In the genomic region with DNA sequence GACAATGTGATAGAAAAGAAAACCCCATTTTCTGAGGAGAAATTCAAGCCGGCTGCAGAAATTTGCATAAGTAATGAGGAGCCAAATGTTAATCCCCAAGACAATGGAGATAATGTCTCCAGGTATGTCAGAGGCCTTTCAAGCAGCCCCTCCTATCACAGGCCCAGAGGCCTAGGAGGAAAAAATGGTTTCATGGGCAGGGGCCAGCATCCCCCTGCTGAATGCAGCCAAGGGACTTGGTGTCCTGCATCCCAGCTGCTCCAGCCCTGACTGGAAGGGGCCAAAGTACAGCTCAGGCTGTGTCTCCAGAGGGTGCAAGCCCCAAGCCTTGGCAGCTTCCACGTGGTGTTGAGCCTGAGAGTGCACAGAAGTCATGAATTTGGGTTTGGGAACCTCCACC, we compare ENCODE assay signal across 1 cellular context. TPM values are rescaled to one million over a fixed set of nuclear protein-coding genes. Genes with fewer than 3 reads are reported as not detected.
"Had no signal": no experiment of that assay in that cellular context is flagged by ENCODE, and none has a peak within 500 bp of the region (broad histone marks: within the 10 kb centered on the region; RNA-seq: fewer than 3 reads in every experiment).

No MANE protein-coding gene starts in this region.

RNA-seq across cellular contexts. Expression of gene B3GALT1, which starts 24.6 kb away (rescaled TPM):
- polyA plus RNA-seq: GM12878 had no signal
